In the genomic region with DNA sequence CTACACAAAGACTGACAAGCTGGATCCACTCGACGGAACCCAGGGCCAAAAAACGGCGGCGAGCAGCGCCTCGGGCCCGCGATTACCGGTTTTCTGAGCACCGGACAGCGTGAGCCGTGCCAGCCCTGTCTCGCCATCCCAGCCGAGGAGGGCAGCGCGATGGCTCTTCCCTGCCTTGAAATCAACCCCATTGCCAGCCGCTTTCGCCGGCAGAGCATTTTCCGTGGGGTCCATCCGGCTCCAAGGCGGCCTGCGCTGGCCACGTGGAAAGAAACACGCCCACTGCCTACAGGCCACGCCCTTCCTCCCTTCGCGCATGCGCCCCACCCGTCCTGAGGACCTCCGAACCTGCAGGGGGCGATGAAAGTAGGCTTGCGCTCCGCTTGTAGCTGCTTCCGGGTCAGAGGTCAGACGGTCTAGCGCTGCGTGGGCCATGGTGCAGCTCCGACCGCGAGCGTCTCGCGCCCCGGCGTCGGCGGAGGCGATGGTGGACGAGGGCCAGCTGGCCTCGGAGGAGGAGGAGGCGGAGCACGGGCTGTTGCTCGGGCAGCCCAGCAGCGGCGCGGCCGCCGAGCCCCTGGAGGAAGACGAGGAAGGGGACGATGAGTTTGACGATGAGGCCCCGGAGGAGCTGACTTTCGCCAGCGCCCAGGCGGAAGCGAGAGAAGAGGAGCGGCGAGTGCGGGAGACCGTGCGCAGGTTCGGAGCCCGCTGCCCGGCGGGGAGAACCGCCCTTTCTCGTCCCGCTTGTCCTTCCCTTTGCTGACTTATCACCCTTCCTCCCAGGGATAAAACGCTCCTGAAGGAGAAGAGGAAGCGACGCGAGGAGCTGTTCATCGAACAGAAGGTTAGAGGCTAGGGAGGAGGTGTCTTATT, we compare ENCODE assay signal across 8 cellular contexts. TPM values are rescaled to one million over a fixed set of nuclear protein-coding genes. Genes with fewer than 3 reads are reported as not detected.
DNase-seq lines count a peak whose midpoint lies in the region; ATAC-seq and TF ChIP-seq lines count a peak whose summit lies in the region.

TSS of gene NOL7 (plus strand) at position 410 of the 876 bp plus-strand sequence. CDS start at position 434, 24 bp downstream.

- ATAC-seq in GM18909 (IDR thresholded peaks at IDR 0.05; ENCODE audit: poor library complexity, unreplicated experiment) (peak; percentile 93), HG03175 (IDR thresholded peaks at IDR 0.05; ENCODE audit: unreplicated experiment) (peak; percentile 92), activated B cell treated with CpG ODN at 0.5 μM for 24 hours (ENCODE audit: low read depth) (peak; percentile 91)

- H3K27ac Mint-ChIP-seq in activated B cell treated with CpG ODN at 0.5 μM for 24 hours = peak within 1 kb of the TSS; percentile 94

- TF ChIP-seq CTCF in AG09319 (IDR thresholded peaks at IDR 0.05; ENCODE audit: low read depth, low read length) (peak; percentile 92), activated B cell treated with CpG ODN at 0.5 μM for 24 hours (IDR thresholded peaks at IDR 0.05) (peak; percentile 30)

- peak within 1 kb of the TSS; percentile 98 for H3K4me3 Mint-ChIP-seq in activated B cell treated with CpG ODN at 0.5 μM for 24 hours

- intact Hi-C loops in activated B cell treated with CpG ODN at 0.5 μM for 24 hours (cut with micrococcal nuclease) = loop anchor here (1.0 to 5.0 kb wide), 14 partner anchors 41 to 1632 kb away; partner anchors contain the start of genes GFOD1, JARID2, MCUR1 and SIRT5

- H3K27ac ChIP-seq in caudate nucleus (ENCODE audit: low read depth, low read length) = peak within 1 kb of the TSS; percentile 89

- H3K36me3 Mint-ChIP-seq in activated B cell treated with CpG ODN at 0.5 μM for 24 hours (ENCODE audit: low read depth) = peaks cover 50% of the 10 kb centered on the region

- POLR2A ChIA-PET in activated B cell treated with CpG ODN at 0.5 μM for 24 hours (lab: Charles Lee) = interaction anchor here (0.6 to 5.6 kb wide), 29 partner anchors 9 to 354 kb away, joined by 3 to 84 read pairs (median 5); partner anchors contain the start of genes GFOD1, MCUR1, RANBP9 and SIRT5

- DNase-seq in AG09319 (ENCODE audit: extremely low read depth, low read depth) (peak; percentile 98), NCI-H226 (peak; percentile 92), activated B cell treated with CpG ODN at 0.5 μM for 24 hours (peak; percentile 98), caudate nucleus (lab: John Stamatoyannopoulos, UW) (peak; percentile 36 to 98 (median 96)), inferior parietal cortex (ENCODE audit: extremely low spot score) (peak; percentile 99)
- peak; percentile 95 to 99 for DNase-seq in stimulated activated CD4-positive, alpha-beta T cell treated with anti-CD3 and anti-CD28 coated beads, Interleukin-12 subunit alpha, Interleukin-12 subunit beta, amount 100 ng/mL, for 24 hours (ENCODE audit: low read depth in 2 of 2)

- H3K4me1 Mint-ChIP-seq in activated B cell treated with CpG ODN at 0.5 μM for 24 hours = peaks cover 43% of the 10 kb centered on the region

- H3K27me3 Mint-ChIP-seq in activated B cell treated with CpG ODN at 0.5 μM for 24 hours = no peaks in the 10 kb centered on the region

- CTCF ChIA-PET in activated B cell treated with CpG ODN at 0.5 μM for 24 hours (lab: Charles Lee) = interaction anchor here (0.8 to 2.7 kb wide), 18 partner anchors 9 to 420 kb away, joined by 3 to 23 read pairs (median 4); partner anchors contain the start of genes GFOD1, MCUR1, RANBP9 and SIRT5

- H3K9me3 Mint-ChIP-seq in activated B cell treated with CpG ODN at 0.5 μM for 24 hours = no peaks in the 10 kb centered on the region

RNA-seq across cellular contexts. Expression of gene NOL7, which starts in this region (rescaled TPM):
- 67.5 and 74.4 TPM in 2 replicates for total RNA-seq in activated B cell treated with CpG ODN at 0.5 μM for 24 hours

Comparison
In these comparisons a context has a peak if more than half of its experiments do, and no peak if none do; other contexts are left out.
1. Peak in every context shown above with its lines: DNase-seq, ATAC-seq and H3K27ac ChIP-seq.